ENCODE assay signal across 10 cellular contexts in the genomic region with DNA sequence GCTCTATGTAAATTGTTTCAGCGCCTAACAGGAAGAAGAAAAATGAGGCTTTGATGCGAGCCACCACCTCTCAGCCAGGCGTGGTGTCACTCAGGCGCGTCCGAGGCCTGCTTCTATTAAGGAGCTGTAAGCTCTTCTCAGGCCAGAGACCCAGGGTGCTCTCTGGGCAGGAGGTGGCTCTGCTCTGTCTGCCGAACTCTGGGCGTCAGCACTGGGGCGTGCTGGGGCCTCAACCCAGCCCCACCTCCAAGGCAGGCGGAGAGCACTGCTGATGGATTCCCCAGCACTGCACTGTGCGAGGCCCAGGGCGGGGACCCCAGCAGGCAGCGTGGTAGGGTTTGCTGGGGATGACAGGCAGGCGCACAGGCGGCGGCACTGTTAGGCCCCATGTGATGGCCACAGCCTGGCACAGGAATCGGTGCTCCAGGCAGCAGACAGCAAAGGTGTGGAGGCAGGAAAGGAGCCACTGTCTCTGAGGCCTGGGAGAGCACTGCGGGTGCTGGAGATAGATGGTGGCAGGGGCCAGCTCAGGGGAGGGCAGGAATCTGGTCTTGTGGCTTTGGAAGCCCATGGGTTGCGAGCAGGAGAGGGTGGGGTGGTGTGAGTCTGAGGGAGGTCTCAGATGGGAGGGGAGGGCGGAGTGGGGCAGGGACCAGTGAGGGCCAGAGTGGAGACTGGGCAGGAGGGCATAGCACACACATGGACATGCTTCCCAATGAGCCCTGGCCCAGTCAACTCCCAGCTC.
A peak's percentile ranks its signal among the peaks of the same experiment; 100 is the strongest.
DNase-seq lines count a peak whose midpoint lies in the region; ATAC-seq and TF ChIP-seq lines count a peak whose summit lies in the region.
"Had no signal": no experiment of that assay in that cellular context is flagged by ENCODE, and none has a peak within 500 bp of the region (broad histone marks: within the 10 kb centered on the region; RNA-seq: fewer than 3 reads in every experiment).

No MANE protein-coding gene starts in this region.

- no peak overlapping the region for H3K4me3 Mint-ChIP-seq in activated CD8-positive, alpha-beta T cell treated with anti-CD3 and anti-CD28 coated beads for 36 hours

- peak; percentile 81 for ATAC-seq in GM18511 (IDR thresholded peaks at IDR 0.05; ENCODE audit: unreplicated experiment)
- peak; percentile 45 for ATAC-seq in activated CD8-positive, alpha-beta T cell treated with anti-CD3 and anti-CD28 coated beads for 36 hours

- no peaks in the 10 kb centered on the region for H3K27me3 Mint-ChIP-seq in activated CD8-positive, alpha-beta T cell treated with anti-CD3 and anti-CD28 coated beads for 36 hours

- no peak for TF ChIP-seq CTCF in HEK293 (tag by site-specific recombination; IDR thresholded peaks at IDR 0.05)
- TF ChIP-seq CTCF in activated CD8-positive, alpha-beta T cell treated with anti-CD3 and anti-CD28 coated beads for 36 hours (IDR thresholded peaks at IDR 0.05) = no peak
- no peak for TF ChIP-seq CTCF in neural cell (IDR thresholded peaks at IDR 0.05; ENCODE audit: poor library complexity, severe bottlenecking)

- no peak for TF ChIP-seq RAD21 in neural cell (conservative IDR thresholded peaks at IDR 0.05)

- H3K27ac ChIP-seq in HEK293 (ENCODE audit: extremely low read depth, low read depth, low read length) (0 out of 2 replicates have a peak overlapping the region, but pooled peaks have one; percentile 13), neural cell (ENCODE audit: low read length) (peak overlapping the region; percentile 49)

- H3K4me3 ChIP-seq in HEK293 (ENCODE audit: low read depth, low read length) (no peak overlapping the region), neural cell (ENCODE audit: low read length) (peak overlapping the region; percentile 37)

- H4K20me1 ChIP-seq in neural cell (ENCODE audit: insufficient read depth) = peaks cover 4% of the 10 kb centered on the region

- no peaks in the 10 kb centered on the region for H3K36me3 Mint-ChIP-seq in activated CD8-positive, alpha-beta T cell treated with anti-CD3 and anti-CD28 coated beads for 36 hours (ENCODE audit: low read depth)

- peak; percentile 15 for TF ChIP-seq EP300 in neural cell (conservative IDR thresholded peaks at IDR 0.05; ENCODE audit: poor library complexity, severe bottlenecking)

- POLR2A ChIA-PET in HEK293 (lab: Yijun Ruan, JAX) = no interaction called here
- POLR2A ChIA-PET in activated CD8-positive, alpha-beta T cell treated with anti-CD3 and anti-CD28 coated beads for 36 hours (lab: Charles Lee) = interaction anchor here (1.0 to 1.5 kb wide), 3 partner anchors 11 to 84 kb away, joined by 3 read pairs; no protein-coding TSS in a partner anchor

- H3K27me3 ChIP-seq in neural cell (ENCODE audit: insufficient read depth, low read depth, low read length) = no peaks in the 10 kb centered on the region

- H3K79me2 ChIP-seq in neural cell (replicated peaks; ENCODE audit: insufficient read depth, low read length) = peaks cover 72% of the 10 kb centered on the region

- no peaks in the 10 kb centered on the region for H3K9me2 ChIP-seq in neural cell (ENCODE audit: insufficient read depth, low read length)

- peak overlapping the region; percentile 26 for H3K27ac Mint-ChIP-seq in activated CD8-positive, alpha-beta T cell treated with anti-CD3 and anti-CD28 coated beads for 36 hours

- H3K9me3 Mint-ChIP-seq in activated CD8-positive, alpha-beta T cell treated with anti-CD3 and anti-CD28 coated beads for 36 hours = no peaks in the 10 kb centered on the region

- no peak overlapping the region for H2AFZ ChIP-seq in neural cell (ENCODE audit: low read depth, low read length)

- H3K9me3 ChIP-seq in HEK293 (ENCODE audit: control insufficient read depth, insufficient read depth, low read depth, low read length) (no peaks in the 10 kb centered on the region), neural cell (ENCODE audit: low read length) (no peaks in the 10 kb centered on the region)

- no peaks in the 10 kb centered on the region for H3F3A ChIP-seq in neural cell (ENCODE audit: insufficient read depth, low read length, poor library complexity, severe bottlenecking)

- no peak for DNase-seq in activated CD8-positive, alpha-beta T cell treated with anti-CD3 and anti-CD28 coated beads for 36 hours
- DNase-seq in iPS-NIHi7 (ENCODE audit: extremely low spot score) (no peak), COLO829 (ENCODE audit: low spot score) (no peak), middle frontal gyrus (ENCODE audit: extremely low spot score, low spot score) (no peak), NK-92 (lab: John Stamatoyannopoulos, UW; ENCODE audit: unreplicated experiment) (no peak)
- DNase-seq: activated CD4-positive, alpha-beta T cell treated with anti-CD3 and anti-CD28 coated beads, Interleukin-2, amount 50 U/mL, for 48 hours; NCI-H1105 had no signal

- no peak overlapping the region for H3K4me2 ChIP-seq in neural cell (ENCODE audit: low read length)

- H3K4me1 ChIP-seq in HEK293 (ENCODE audit: control insufficient read depth, insufficient read depth, low read length) = peaks cover 13% of the 10 kb centered on the region

- peak overlapping the region; percentile 45 for H3K9ac ChIP-seq in neural cell (ENCODE audit: low read length)

- CTCF ChIA-PET in HEK293 (lab: Yijun Ruan, JAX) = interaction anchor here (0.6 kb wide), 1 partner anchor 624 kb away, joined by 3 read pairs; no protein-coding TSS in a partner anchor
- CTCF ChIA-PET in activated CD8-positive, alpha-beta T cell treated with anti-CD3 and anti-CD28 coated beads for 36 hours (lab: Charles Lee) = interaction anchor here (1.1 kb wide), 1 partner anchor 9 kb away, joined by 3 read pairs; no protein-coding TSS in a partner anchor

- intact Hi-C loops in activated CD8-positive, alpha-beta T cell treated with anti-CD3 and anti-CD28 coated beads for 36 hours (cut with micrococcal nuclease) = no loop called here

- H3K36me3 ChIP-seq in HEK293 (ENCODE audit: control insufficient read depth in 2 of 2, insufficient read depth in 1 of 2, low read length in 2 of 2) (peaks cover 0 to 8% of the 10 kb centered on the region in 2 experiments; a peak in 1 of 3 replicates), neural cell (ENCODE audit: insufficient read depth, low read length) (peaks cover 9% of the 10 kb centered on the region)

- peaks cover 30% of the 10 kb centered on the region for H3K4me1 Mint-ChIP-seq in activated CD8-positive, alpha-beta T cell treated with anti-CD3 and anti-CD28 coated beads for 36 hours (ENCODE audit: low read depth)

TF ChIP-seq in HEK293, 187 proteins besides CTCF, POLR2A, EP300 and RAD21 (continues in another document):
- TF ChIP-seq, protein P1, sequence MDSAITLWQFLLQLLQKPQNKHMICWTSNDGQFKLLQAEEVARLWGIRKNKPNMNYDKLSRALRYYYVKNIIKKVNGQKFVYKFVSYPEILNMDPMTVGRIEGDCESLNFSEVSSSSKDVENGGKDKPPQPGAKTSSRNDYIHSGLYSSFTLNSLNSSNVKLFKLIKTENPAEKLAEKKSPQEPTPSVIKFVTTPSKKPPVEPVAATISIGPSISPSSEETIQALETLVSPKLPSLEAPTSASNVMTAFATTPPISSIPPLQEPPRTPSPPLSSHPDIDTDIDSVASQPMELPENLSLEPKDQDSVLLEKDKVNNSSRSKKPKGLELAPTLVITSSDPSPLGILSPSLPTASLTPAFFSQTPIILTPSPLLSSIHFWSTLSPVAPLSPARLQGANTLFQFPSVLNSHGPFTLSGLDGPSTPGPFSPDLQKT (IDR thresholded peaks at IDR 0.05; ENCODE audit: borderline replicate concordance, low read depth, low read length) = no peak
- peak; percentile 47; the same call in 1 of the 2 replicates for TF ChIP-seq ZNF600 (tag by site-specific recombination; IDR thresholded peaks at IDR 0.05)
- no peak for TF ChIP-seq ZBTB1 (tag by site-specific recombination; IDR thresholded peaks at IDR 0.05)
- TF ChIP-seq ZIC2 (tag by site-specific recombination; IDR thresholded peaks at IDR 0.05) = peak; percentile 38; the same call in 1 of the 2 replicates
- peak; percentile 90 for TF ChIP-seq GLIS1 (tag by site-specific recombination; IDR thresholded peaks at IDR 0.05)
- TF ChIP-seq ZNF140 (tag by site-specific recombination; IDR thresholded peaks at IDR 0.05) = no peak
- TF ChIP-seq ZBTB20 (tag by site-specific recombination; IDR thresholded peaks at IDR 0.05) = peak; percentile 16; the same call in 1 of the 2 replicates

TF ChIP-seq in neural cell, 6 proteins besides CTCF, POLR2A, EP300 and RAD21:
- TF ChIP-seq TAF1 (IDR thresholded peaks at IDR 0.05; ENCODE audit: low read depth) (no peak), POLR2AphosphoS5 (IDR thresholded peaks at IDR 0.05) (peak; percentile 10)
